In the genomic region with DNA sequence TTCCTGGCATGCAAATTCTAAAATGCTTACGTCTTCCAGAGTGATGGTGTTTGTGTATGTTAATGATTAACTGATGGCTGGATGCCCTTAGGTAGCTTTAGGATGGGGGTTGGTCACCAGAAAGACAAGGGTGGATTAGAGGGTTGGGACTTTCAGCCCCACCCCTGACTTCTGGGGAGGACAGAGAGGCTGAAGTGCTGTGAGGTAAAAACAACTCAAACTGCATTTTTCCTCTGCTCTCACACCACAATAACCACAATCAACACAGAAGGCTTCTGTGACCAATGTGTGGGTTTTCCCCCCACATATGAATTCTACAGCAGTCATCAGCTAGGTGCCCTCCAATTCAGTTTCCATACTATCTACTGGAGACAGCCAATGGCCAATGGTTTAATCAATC, we compare ENCODE assay signal across 1 cellular context.
TF ChIP-seq lines count a peak whose summit lies in the region.

No MANE protein-coding gene starts in this region.

TF ChIP-seq in HepG2, 621 proteins besides CTCF, POLR2A, EP300 and RAD21 (continued from another document):
- TF ChIP-seq, protein P1, sequence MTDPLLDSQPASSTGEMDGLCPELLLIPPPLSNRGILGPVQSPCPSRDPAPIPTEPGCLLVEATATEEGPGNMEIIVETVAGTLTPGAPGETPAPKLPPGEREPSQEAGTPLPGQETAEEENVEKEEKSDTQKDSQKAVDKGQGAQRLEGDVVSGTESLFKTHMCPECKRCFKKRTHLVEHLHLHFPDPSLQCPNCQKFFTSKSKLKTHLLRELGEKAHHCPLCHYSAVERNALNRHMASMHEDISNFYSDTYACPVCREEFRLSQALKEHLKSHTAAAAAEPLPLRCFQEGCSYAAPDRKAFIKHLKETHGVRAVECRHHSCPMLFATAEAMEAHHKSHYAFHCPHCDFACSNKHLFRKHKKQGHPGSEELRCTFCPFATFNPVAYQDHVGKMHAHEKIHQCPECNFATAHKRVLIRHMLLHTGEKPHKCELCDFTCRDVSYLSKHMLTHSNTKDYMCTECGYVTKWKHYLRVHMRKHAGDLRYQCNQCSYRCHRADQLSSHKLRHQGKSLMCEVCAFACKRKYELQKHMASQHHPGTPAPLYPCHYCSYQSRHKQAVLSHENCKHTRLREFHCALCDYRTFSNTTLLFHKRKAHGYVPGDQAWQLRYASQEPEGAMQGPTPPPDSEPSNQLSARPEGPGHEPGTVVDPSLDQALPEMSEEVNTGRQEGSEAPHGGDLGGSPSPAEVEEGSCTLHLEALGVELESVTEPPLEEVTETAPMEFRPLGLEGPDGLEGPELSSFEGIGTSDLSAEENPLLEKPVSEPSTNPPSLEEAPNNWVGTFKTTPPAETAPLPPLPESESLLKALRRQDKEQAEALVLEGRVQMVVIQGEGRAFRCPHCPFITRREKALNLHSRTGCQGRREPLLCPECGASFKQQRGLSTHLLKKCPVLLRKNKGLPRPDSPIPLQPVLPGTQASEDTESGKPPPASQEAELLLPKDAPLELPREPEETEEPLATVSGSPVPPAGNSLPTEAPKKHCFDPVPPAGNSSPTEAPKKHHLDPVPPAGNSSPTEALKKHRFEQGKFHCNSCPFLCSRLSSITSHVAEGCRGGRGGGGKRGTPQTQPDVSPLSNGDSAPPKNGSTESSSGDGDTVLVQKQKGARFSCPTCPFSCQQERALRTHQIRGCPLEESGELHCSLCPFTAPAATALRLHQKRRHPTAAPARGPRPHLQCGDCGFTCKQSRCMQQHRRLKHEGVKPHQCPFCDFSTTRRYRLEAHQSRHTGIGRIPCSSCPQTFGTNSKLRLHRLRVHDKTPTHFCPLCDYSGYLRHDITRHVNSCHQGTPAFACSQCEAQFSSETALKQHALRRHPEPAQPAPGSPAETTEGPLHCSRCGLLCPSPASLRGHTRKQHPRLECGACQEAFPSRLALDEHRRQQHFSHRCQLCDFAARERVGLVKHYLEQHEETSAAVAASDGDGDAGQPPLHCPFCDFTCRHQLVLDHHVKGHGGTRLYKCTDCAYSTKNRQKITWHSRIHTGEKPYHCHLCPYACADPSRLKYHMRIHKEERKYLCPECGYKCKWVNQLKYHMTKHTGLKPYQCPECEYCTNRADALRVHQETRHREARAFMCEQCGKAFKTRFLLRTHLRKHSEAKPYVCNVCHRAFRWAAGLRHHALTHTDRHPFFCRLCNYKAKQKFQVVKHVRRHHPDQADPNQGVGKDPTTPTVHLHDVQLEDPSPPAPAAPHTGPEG (CRISPR knock-in tag; IDR thresholded peaks at IDR 0.05), result no peak
- TF ChIP-seq TFDP1 (CRISPR knock-in tag; IDR thresholded peaks at IDR 0.05; ENCODE audit: borderline replicate concordance), result no peak
- TF ChIP-seq GATAD2A (CRISPR knock-in tag; IDR thresholded peaks at IDR 0.05), result no peak
- no peak for TF ChIP-seq NR3C1 (CRISPR knock-in tag; IDR thresholded peaks at IDR 0.05)
- TF ChIP-seq ATF7 (IDR thresholded peaks at IDR 0.05), result no peak
- TF ChIP-seq ATF7 (CRISPR knock-in tag; IDR thresholded peaks at IDR 0.05), result no peak
- no peak for TF ChIP-seq USF2 (IDR thresholded peaks at IDR 0.05; ENCODE audit: low read depth, low read length)
- TF ChIP-seq USF2 (CRISPR knock-in tag; IDR thresholded peaks at IDR 0.05; ENCODE audit: borderline replicate concordance), result no peak
- TF ChIP-seq SSRP1 (CRISPR knock-in tag; IDR thresholded peaks at IDR 0.05), result no peak
- TF ChIP-seq NCOA2 (CRISPR knock-in tag; IDR thresholded peaks at IDR 0.05), result no peak
- no peak for TF ChIP-seq ZGPAT (CRISPR knock-in tag; IDR thresholded peaks at IDR 0.05)
